11 cellular contexts compared by ENCODE assay signal in genomic region chr1:116825735-116826438, GRCh38.
DNase-seq lines count a peak whose midpoint lies in the region; ATAC-seq, FAIRE-seq and TF ChIP-seq lines count a peak whose summit lies in the region.
"Had no signal": no experiment of that assay in that cellular context is flagged by ENCODE, and none has a peak within 500 bp of the region (broad histone marks: within the 10 kb centered on the region; RNA-seq: fewer than 3 reads in every experiment).

No MANE protein-coding gene starts in this region.

- peaks cover 73% of the 10 kb centered on the region for H3K4me1 Mint-ChIP-seq in activated CD4-positive, alpha-beta memory T cell treated with anti-CD3 and anti-CD28 coated beads for 36 hours (ENCODE audit: low read depth)

- ATAC-seq in GM18861 (IDR thresholded peaks at IDR 0.05; ENCODE audit: unreplicated experiment) = no peak
- no peak for ATAC-seq in GM18873 (IDR thresholded peaks at IDR 0.05; ENCODE audit: low FRiP score, unreplicated experiment)

- peaks cover 2% of the 10 kb centered on the region for H3K9me3 Mint-ChIP-seq in activated CD4-positive, alpha-beta memory T cell treated with anti-CD3 and anti-CD28 coated beads for 36 hours
- H3K9me3 Mint-ChIP-seq: dendritic cell treated with granulocyte-macrophage colony-stimulating factor and Interleukin-4, amounts not matched to agents 40 ng/mL and 50 ng/mL, for 4 days had no signal

- peak overlapping the region; percentile 54 to 56 for H3K4me3 ChIP-seq in mucosa of rectum (ENCODE audit: low read length in 2 of 2)

- peak; percentile 30 for TF ChIP-seq CTCF in D721Med (IDR thresholded peaks at IDR 0.05; ENCODE audit: insufficient read depth, missing control alignments)

- no peaks in the 10 kb centered on the region for H3K36me3 ChIP-seq in mucosa of rectum (ENCODE audit: control insufficient read depth in 2 of 2, insufficient read depth in 2 of 2, low read length in 2 of 2)

- H3K36me3 Mint-ChIP-seq in activated CD4-positive, alpha-beta memory T cell treated with anti-CD3 and anti-CD28 coated beads for 36 hours = peaks cover 12% of the 10 kb centered on the region

- TF ChIP-seq POLR2A in erythroblast (IDR thresholded peaks at IDR 0.05; ENCODE audit: low read length) = no peak

- no peak for FAIRE-seq in D721Med (lab: Jason Lieb, UNC)
- FAIRE-seq: kidney had no signal

- H3K27ac Mint-ChIP-seq in activated CD4-positive, alpha-beta memory T cell treated with anti-CD3 and anti-CD28 coated beads for 36 hours = peak overlapping the region; percentile 91

- CTCF ChIA-PET in activated CD4-positive, alpha-beta memory T cell treated with anti-CD3 and anti-CD28 coated beads for 36 hours (lab: Charles Lee) = interaction anchor here (1.2 to 4.3 kb wide), 8 partner anchors 9 to 231 kb away, joined by 3 to 62 read pairs (median 5); no protein-coding TSS in a partner anchor

- DNase-seq in D721Med (ENCODE audit: insufficient read length, low spot score) = no peak
- DNase-seq in NCI-H1092 treated with DMSO at 0.1 percent for 48 hours (lab: John Stamatoyannopoulos, UW) = peak; percentile 88
- DNase-seq in activated CD4-positive, alpha-beta memory T cell treated with anti-CD3 and anti-CD28 coated beads for 36 hours = no peak
- DNase-seq in erythroblast (lab: John Stamatoyannopoulos, UW) = no peak
- DNase-seq in central memory CD4-positive, alpha-beta T cell = no peak
- DNase-seq: kidney; stimulated activated CD4-positive, alpha-beta T cell treated with anti-CD3 and anti-CD28 coated beads, Interleukin-1b, Interleukin-23, amount 100 ng/mL, for 48 hours had no signal

- peak overlapping the region; percentile 58 to 79 for H3K9ac ChIP-seq in mucosa of rectum (ENCODE audit: low read depth in 1 of 2, low read length in 2 of 2)

- H3K27me3 ChIP-seq in mucosa of rectum (ENCODE audit: control insufficient read depth in 2 of 2, insufficient read depth in 2 of 2, low read length in 2 of 2) = no peaks in the 10 kb centered on the region

- intact Hi-C loops in activated CD4-positive, alpha-beta memory T cell treated with anti-CD3 and anti-CD28 coated beads for 36 hours (cut with micrococcal nuclease) = loop anchor here (2.0 to 5.0 kb wide), 5 partner anchors 105 to 449 kb away; partner anchors contain the start of gene CD58

- no peaks in the 10 kb centered on the region for H3K27me3 Mint-ChIP-seq in activated CD4-positive, alpha-beta memory T cell treated with anti-CD3 and anti-CD28 coated beads for 36 hours

- H3K4me3 Mint-ChIP-seq in activated CD4-positive, alpha-beta memory T cell treated with anti-CD3 and anti-CD28 coated beads for 36 hours = peak overlapping the region; percentile 79
- H3K4me3 Mint-ChIP-seq: dendritic cell treated with granulocyte-macrophage colony-stimulating factor and Interleukin-4, amounts not matched to agents 40 ng/mL and 50 ng/mL, for 4 days had no signal

- POLR2A ChIA-PET in activated CD4-positive, alpha-beta memory T cell treated with anti-CD3 and anti-CD28 coated beads for 36 hours (lab: Charles Lee) = interaction anchor here (0.7 to 6.0 kb wide), 9 partner anchors 10 to 88 kb away, joined by 3 to 88 read pairs (median 25); no protein-coding TSS in a partner anchor

- H3K27ac ChIP-seq in mucosa of rectum (ENCODE audit: low read depth in 2 of 2, low read length in 2 of 2) = peak overlapping the region; percentile 87 to 88

- peaks cover 0 to 3% of the 10 kb centered on the region in 2 donors for H3K9me3 ChIP-seq in mucosa of rectum (ENCODE audit: control insufficient read depth in 2 of 2, low read length in 2 of 2)

- H3K4me1 ChIP-seq in mucosa of rectum (ENCODE audit: control insufficient read depth in 2 of 2, insufficient read depth in 2 of 2, low read length in 2 of 2) = peaks cover 28 to 31% of the 10 kb centered on the region in 2 donors
